Comparison of ENCODE assay signal across 21 cellular contexts in the genomic region with DNA sequence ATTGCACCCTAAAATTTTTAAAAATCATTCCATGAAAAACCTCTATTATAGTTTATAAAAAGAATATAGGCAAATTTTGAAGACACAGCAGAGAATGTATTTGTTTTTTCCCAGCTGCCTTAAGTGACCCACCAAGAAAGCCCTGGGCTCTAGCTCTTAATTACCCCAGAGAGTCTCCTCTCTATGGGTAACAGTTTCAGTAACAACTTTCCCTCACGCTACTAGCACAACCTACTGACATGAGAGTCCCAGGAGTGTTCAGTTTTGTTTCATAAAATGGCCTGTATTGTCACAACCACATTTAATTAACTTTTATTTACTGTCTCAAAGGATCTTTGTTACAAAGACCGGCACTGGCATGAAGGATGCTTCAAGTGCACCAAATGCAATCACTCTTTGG. TPM values are rescaled to one million over a fixed set of nuclear protein-coding genes. Genes with fewer than 3 reads are reported as not detected.
"Had no signal": no experiment of that assay in that cellular context is flagged by ENCODE, and none has a peak within 500 bp of the region (broad histone marks: within the 10 kb centered on the region; RNA-seq: fewer than 3 reads in every experiment).

No MANE protein-coding gene starts in this region.

- H3K4me3 ChIP-seq: adrenal gland, skin epidermis had no signal

- DNase-seq: activated CD4-positive, alpha-beta T cell treated with anti-CD3 and anti-CD28 coated beads, Interleukin-2, amount 10 ng/mL, durations not matched to agents 24 days and 14 days; activated CD4-positive, CD25-positive, alpha-beta regulatory T cell; activated CD8-positive, alpha-beta memory T cell treated with anti-CD3 and anti-CD28 coated beads, Interleukin-2, amount 50 U/mL, for 4 hours; activated CD8-positive, alpha-beta T cell treated with anti-CD3 and anti-CD28 coated beads, Interleukin-2, amount 10 ng/mL, durations not matched to agents 7 days and 5 days; activated effector memory CD4-positive, alpha-beta T cell treated with anti-CD3 and anti-CD28 coated beads, Interleukin-2, amount 50 U/mL, for 16 hours; activated T-cell treated with anti-CD3 and anti-CD28 coated beads, Interleukin-2, amount 50 U/mL, for 48 hours; adrenal gland; dermis blood vessel endothelial cell; foreskin melanocyte; head of caudate nucleus; mesendoderm; nucleus accumbens; posterior cingulate gyrus; stimulated activated CD4-positive, alpha-beta T cell treated with anti-CD3 and anti-CD28 coated beads, Interleukin-15, amount 100 ng/mL, for 24 hours; stimulated activated CD4-positive, alpha-beta T cell treated with anti-CD3 and anti-CD28 coated beads, Interleukin-4, amount 100 ng/mL, for 24 hours; stimulated activated naive CD4-positive, alpha-beta T cell treated with Interleukin-2 at 50 U/mL for 16 hours had no signal

- ATAC-seq: activated CD8-positive, alpha-beta T cell treated with anti-CD3 and anti-CD28 coated beads, Interleukin-2, amount 10 ng/mL, durations not matched to agents 7 days and 5 days; natural killer cell treated with Interleukin-12 subunit alpha and Interleukin-12 subunit beta and Interleukin-15 and Interleukin-18, amount 100 ng/mL, for 72 hours had no signal

- H3K9me3 ChIP-seq: adrenal gland had no signal

- H3K27ac ChIP-seq: adrenal gland, epithelial cell of prostate, skin epidermis had no signal

- H3K4me1 ChIP-seq: adrenal gland had no signal

- H3K27me3 ChIP-seq: adrenal gland had no signal

- H3K36me3 ChIP-seq: adrenal gland had no signal

RNA-seq across cellular contexts. Expression of a gene that starts 41.5 kb away (rescaled TPM):
- total RNA-seq: activated CD4-positive, alpha-beta T cell treated with anti-CD3 and anti-CD28 coated beads, Interleukin-2, amount 10 ng/mL, durations not matched to agents 24 days and 14 days; activated CD8-positive, alpha-beta T cell treated with anti-CD3 and anti-CD28 coated beads, Interleukin-2, amount 10 ng/mL, durations not matched to agents 7 days and 5 days; chondrocyte; dermis blood vessel endothelial cell; fibroblast of lung; natural killer cell treated with Interleukin-12 subunit alpha and Interleukin-12 subunit beta and Interleukin-15 and Interleukin-18, amount 100 ng/mL, for 72 hours had no signal
